Comparison of ENCODE assay signal across 14 cellular contexts in the genomic region with DNA sequence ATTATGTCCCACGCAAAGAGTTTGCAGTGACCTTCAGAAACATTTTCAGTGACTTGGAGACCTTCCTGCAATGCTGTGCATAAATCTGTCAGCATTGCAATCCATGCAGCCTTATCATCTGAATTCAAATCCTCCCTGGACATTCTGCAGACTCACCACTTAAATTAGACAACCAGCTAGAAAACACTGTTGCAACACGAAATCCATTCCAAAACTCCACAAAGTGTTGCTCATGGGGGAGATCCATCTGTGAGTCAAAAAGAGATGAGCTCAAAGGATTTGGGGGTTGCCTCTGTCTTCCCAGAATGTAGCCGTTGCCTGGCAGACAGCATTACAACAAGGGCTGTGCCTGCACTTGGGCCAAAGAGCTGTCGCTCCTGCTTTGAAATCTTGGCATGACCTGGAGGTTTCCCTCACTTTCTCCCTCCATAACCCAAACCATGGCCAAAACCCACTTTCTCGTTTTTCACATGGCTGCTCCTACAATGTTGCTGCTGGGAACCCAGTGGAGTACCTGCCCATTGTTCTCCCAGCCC.
DNase-seq lines count a peak whose midpoint lies in the region; ATAC-seq and TF ChIP-seq lines count a peak whose summit lies in the region.
"Had no signal": no experiment of that assay in that cellular context is flagged by ENCODE, and none has a peak within 500 bp of the region (broad histone marks: within the 10 kb centered on the region; RNA-seq: fewer than 3 reads in every experiment).

No MANE protein-coding gene starts in this region.

- DNase-seq in GM03348 (ENCODE audit: low spot score): peak; percentile 81
- peak; percentile 63 for DNase-seq in cerebellum (ENCODE audit: low spot score)
- DNase-seq in left lung: no peak
- DNase-seq in NCI-H69 (lab: John Stamatoyannopoulos, UW): no peak
- no peak for DNase-seq in neuronal stem cell (ENCODE audit: low spot score)
- DNase-seq: activated CD4-positive, alpha-beta T cell treated with anti-CD3 and anti-CD28 coated beads for 1 hour; activated CD8-positive, alpha-beta memory T cell treated with anti-CD3 and anti-CD28 coated beads, Interleukin-2, amount 50 U/mL, for 48 hours; activated naive CD4-positive, alpha-beta T cell treated with Interleukin-2 at 50 U/mL for 16 hours; Karpas-422; mesendoderm; stimulated activated naive CD4-positive, alpha-beta T cell had no signal

- WGBS in neuronal stem cell (ENCODE audit: extremely low coverage in 2 of 2, insufficient read length in 2 of 2, insufficient replicate concordance in 1 of 2), 2 donors: no CpG with 5 or more reads among the region's 5 CpGs

- H3K14ac ChIP-seq in neuronal stem cell (ENCODE audit: low read length): no peak overlapping the region

- H3K27me3 ChIP-seq in left lung (no peaks in the 10 kb centered on the region), subcutaneous abdominal adipose tissue (ENCODE audit: control insufficient read depth in 5 of 5, insufficient read depth in 4 of 5, low read length in 5 of 5) (no peaks in the 10 kb centered on the region), neuronal stem cell (ENCODE audit: control insufficient read depth in 3 of 3, insufficient read depth in 3 of 3, low read depth in 1 of 3, low read length in 3 of 3) (no peaks in the 10 kb centered on the region)

- H3K4me2 ChIP-seq in neuronal stem cell (ENCODE audit: insufficient read depth, low read length, poor library complexity, severe bottlenecking): no peak overlapping the region

- H3K36me3 ChIP-seq in left lung (no peaks in the 10 kb centered on the region), subcutaneous abdominal adipose tissue (ENCODE audit: control insufficient read depth in 5 of 5, insufficient read depth in 5 of 5, low read length in 5 of 5) (no peaks in the 10 kb centered on the region), neuronal stem cell (replicated peaks in 1 of 2; ENCODE audit: control insufficient read depth in 2 of 2, insufficient read depth in 2 of 2, low read length in 2 of 2) (no peaks in the 10 kb centered on the region)

- H3K4ac ChIP-seq in neuronal stem cell (ENCODE audit: low read length): no peak overlapping the region

- H3K79me1 ChIP-seq in neuronal stem cell (ENCODE audit: low read depth, low read length): no peaks in the 10 kb centered on the region

- H4K91ac ChIP-seq in neuronal stem cell (ENCODE audit: low read depth, low read length, poor library complexity): no peak overlapping the region

- no peak overlapping the region for H3K27ac ChIP-seq in left lung
- peak overlapping the region; percentile 24 for H3K27ac ChIP-seq in subcutaneous abdominal adipose tissue (ENCODE audit: low read depth, low read length)
- H3K27ac ChIP-seq in neuronal stem cell (replicated peaks; ENCODE audit: low read length): no peak overlapping the region

- H2BK12ac ChIP-seq in neuronal stem cell (ENCODE audit: low read length): no peak overlapping the region

- no peak overlapping the region for H3K9ac ChIP-seq in subcutaneous abdominal adipose tissue (ENCODE audit: low read length in 5 of 5)
- no peak overlapping the region for H3K9ac ChIP-seq in neuronal stem cell (ENCODE audit: low read depth, low read length, poor library complexity)

- H2BK5ac ChIP-seq in neuronal stem cell (ENCODE audit: low read length): no peak overlapping the region

- no peak overlapping the region for H4K8ac ChIP-seq in neuronal stem cell (ENCODE audit: low read depth, low read length)

- H3K4me3 ChIP-seq in left lung: no peak overlapping the region
- H3K4me3 ChIP-seq in subcutaneous abdominal adipose tissue (ENCODE audit: low read depth in 1 of 5, low read length in 5 of 5): no peak overlapping the region
- H3K4me3 ChIP-seq in neuronal stem cell (ENCODE audit: low read length in 2 of 2): no peak overlapping the region

- intact Hi-C loops in left lung (cut with DNase I): no loop called here

- no peak for TF ChIP-seq CTCF in left lung (IDR thresholded peaks at IDR 0.05)

- no peak overlapping the region for H3K23ac ChIP-seq in neuronal stem cell (ENCODE audit: low read depth, low read length, poor library complexity)

- H3K4me1 ChIP-seq in left lung (no peaks in the 10 kb centered on the region), subcutaneous abdominal adipose tissue (ENCODE audit: control insufficient read depth in 5 of 5, insufficient read depth in 5 of 5, low read length in 5 of 5) (peaks cover 22 to 41% (median 36%) of the 10 kb centered on the region in 5 donors), neuronal stem cell (ENCODE audit: control insufficient read depth in 2 of 2, insufficient read depth in 1 of 2, low read depth in 1 of 2, low read length in 2 of 2) (no peaks in the 10 kb centered on the region)

- H2BK120ac ChIP-seq in neuronal stem cell (ENCODE audit: low read depth, low read length): no peak overlapping the region

- ATAC-seq in left lung: peak; percentile 20
- ATAC-seq in GM21528 (IDR thresholded peaks at IDR 0.05; ENCODE audit: low FRiP score, unreplicated experiment): no peak
- no peak for ATAC-seq in GM21825 (IDR thresholded peaks at IDR 0.05; ENCODE audit: unreplicated experiment)

- no peak overlapping the region for H2AFZ ChIP-seq in neuronal stem cell (ENCODE audit: low read length)

- no peaks in the 10 kb centered on the region for H3K9me3 ChIP-seq in left lung
- H3K9me3 ChIP-seq in subcutaneous abdominal adipose tissue (ENCODE audit: control insufficient read depth in 5 of 5, low read length in 5 of 5): no peaks in the 10 kb centered on the region
- H3K9me3 ChIP-seq in neuronal stem cell (replicated peaks in 1 of 2; ENCODE audit: control insufficient read depth in 2 of 2, insufficient read depth in 1 of 2, low read depth in 1 of 2, low read length in 2 of 2): peaks cover 0 to 5% of the 10 kb centered on the region in 2 donors

- H2AK5ac ChIP-seq in neuronal stem cell (ENCODE audit: low read depth, low read length): no peak overlapping the region

- no peak overlapping the region for H3K18ac ChIP-seq in neuronal stem cell (ENCODE audit: low read length)

- no peak overlapping the region for H2BK15ac ChIP-seq in neuronal stem cell (ENCODE audit: low read length)

Comparison
In these comparisons a context has a peak if more than half of its experiments do, and no peak if none do; other contexts are left out.
1. DNase-seq: peak in GM03348 (single experiment) and cerebellum (single experiment); none in left lung (0 of 2), NCI-H69 (single experiment) and neuronal stem cell (single experiment).